Comparison of ENCODE assay signal across 8 cellular contexts in genomic region chr1:203287109-203287893, GRCh38. TPM values are rescaled to one million over a fixed set of nuclear protein-coding genes. Genes with fewer than 3 reads are reported as not detected.
DNase-seq lines count a peak whose midpoint lies in the region; ATAC-seq and TF ChIP-seq lines count a peak whose summit lies in the region.

No MANE protein-coding gene starts in this region.

- H3K36me3 ChIP-seq in esophagus squamous epithelium (no peaks in the 10 kb centered on the region), aorta (ENCODE audit: control insufficient read depth in 1 of 2, insufficient read depth in 2 of 2, low read length in 1 of 2) (no peaks in the 10 kb centered on the region)

- H3K27me3 ChIP-seq in esophagus squamous epithelium (no peaks in the 10 kb centered on the region), aorta (ENCODE audit: control insufficient read depth in 1 of 2, insufficient read depth in 2 of 2, low read length in 1 of 2) (no peaks in the 10 kb centered on the region)

- 42 to 44% methylated on average over 7 to 9 of the region's 9 CpGs for WGBS in esophagus squamous epithelium, 2 donors
- WGBS in aorta, 2 donors = 63 to 68% methylated on average over 9 of the region's 9 CpGs

- peaks cover 63% of the 10 kb centered on the region for H3K4me1 Mint-ChIP-seq in activated CD4-positive, alpha-beta memory T cell treated with anti-CD3 and anti-CD28 coated beads for 36 hours (ENCODE audit: low read depth)

- H3K27ac Mint-ChIP-seq in activated CD4-positive, alpha-beta memory T cell treated with anti-CD3 and anti-CD28 coated beads for 36 hours = peak overlapping the region; percentile 100

- TF ChIP-seq POLR2A in esophagus squamous epithelium (IDR thresholded peaks at IDR 0.05) = peak in 1 of 4 donors; percentile 61

- no peaks in the 10 kb centered on the region for H3K9me3 Mint-ChIP-seq in activated CD4-positive, alpha-beta memory T cell treated with anti-CD3 and anti-CD28 coated beads for 36 hours

- peak overlapping the region; percentile 82 for H3K4me3 Mint-ChIP-seq in activated CD4-positive, alpha-beta memory T cell treated with anti-CD3 and anti-CD28 coated beads for 36 hours

- H3K36me3 Mint-ChIP-seq in activated CD4-positive, alpha-beta memory T cell treated with anti-CD3 and anti-CD28 coated beads for 36 hours = no peaks in the 10 kb centered on the region

- intact Hi-C loops in activated CD4-positive, alpha-beta memory T cell treated with anti-CD3 and anti-CD28 coated beads for 36 hours (cut with micrococcal nuclease) = loop anchor here (1.0 to 10.0 kb wide), 4 partner anchors 14 to 1128 kb away; partner anchors contain the start of genes ATP2B4, LAX1 and PPP1R15B
- intact Hi-C loops in esophagus squamous epithelium (cut with DNase I) = no loop called here
- intact Hi-C loops in aorta (cut with DNase I) = no loop called here

- POLR2A ChIA-PET in activated CD4-positive, alpha-beta memory T cell treated with anti-CD3 and anti-CD28 coated beads for 36 hours (lab: Charles Lee) = interaction anchor here (0.6 to 8.1 kb wide), 7 partner anchors 9 to 38 kb away, joined by 3 to 204 read pairs (median 47); partner anchors contain the start of gene BTG2

- ATAC-seq in GM18508 (IDR thresholded peaks at IDR 0.05; ENCODE audit: insufficient read depth, unreplicated experiment) (peak; percentile 30), HG02610 (IDR thresholded peaks at IDR 0.05; ENCODE audit: unreplicated experiment) (peak; percentile 41), aorta (ENCODE audit: low FRiP score) (peak; percentile 44)

- peak; percentile 60 for DNase-seq in NCI-H146 treated with DMSO at 0.1 percent for 48 hours (lab: John Stamatoyannopoulos, UW; ENCODE audit: unreplicated experiment)
- peak; percentile 91 for DNase-seq in activated CD4-positive, alpha-beta memory T cell treated with anti-CD3 and anti-CD28 coated beads for 36 hours
- peak; percentile 80 for DNase-seq in esophagus squamous epithelium (lab: John Stamatoyannopoulos, UW)
- DNase-seq in pons (ENCODE audit: low spot score) = peak; percentile 88
- DNase-seq in aorta = peak; percentile 82 to 86
- no peak for DNase-seq in 8988T

- H3K27me3 Mint-ChIP-seq in activated CD4-positive, alpha-beta memory T cell treated with anti-CD3 and anti-CD28 coated beads for 36 hours = peaks cover 2% of the 10 kb centered on the region

- H3K27ac ChIP-seq in esophagus squamous epithelium (peak overlapping the region; percentile 84 to 93 (median 91)), aorta (ENCODE audit: low read depth in 1 of 2, low read length in 2 of 2) (peak overlapping the region in 1 of 2 donors; percentile 10)

- H3K4me3 ChIP-seq in esophagus squamous epithelium (peak overlapping the region in 1 of 4 donors; percentile 18), aorta (ENCODE audit: low read length in 2 of 2) (no peak overlapping the region)

- no peaks in the 10 kb centered on the region for H3K9me3 ChIP-seq in esophagus squamous epithelium
- H3K9me3 ChIP-seq in aorta (ENCODE audit: control insufficient read depth, low read length) = no peaks in the 10 kb centered on the region

- peaks cover 48 to 78% (median 59%) of the 10 kb centered on the region in 3 donors for H3K4me1 ChIP-seq in esophagus squamous epithelium
- no peaks in the 10 kb centered on the region for H3K4me1 ChIP-seq in aorta (ENCODE audit: control insufficient read depth in 1 of 2, insufficient read depth in 2 of 2, low read length in 2 of 2)

- TF ChIP-seq CTCF in esophagus squamous epithelium (IDR thresholded peaks at IDR 0.05) = peak in 1 of 6 experiments; percentile 15

- CTCF ChIA-PET in activated CD4-positive, alpha-beta memory T cell treated with anti-CD3 and anti-CD28 coated beads for 36 hours (lab: Charles Lee) = interaction anchor here (0.5 to 21.6 kb wide), 7 partner anchors 14 to 52 kb away, joined by 3 to 356 read pairs (median 44); partner anchors contain the start of gene BTG2

RNA-seq across cellular contexts. Expression of gene BTG2, which starts 18.0 kb away (rescaled TPM):
- total RNA-seq in activated CD4-positive, alpha-beta memory T cell treated with anti-CD3 and anti-CD28 coated beads for 36 hours = 100 to 1,000 TPM; 150 TPM
- total RNA-seq in esophagus squamous epithelium (10 to 100 TPM; 29.7 to 46.2 (median 41.3) TPM), aorta (100 to 1,000 TPM in 1 of 2 donors, 10 to 100 TPM in 1; 51.6 to 302 TPM)
- polyA plus RNA-seq in aorta = 100 to 1,000 TPM in 1 of 2 donors, 10 to 100 TPM in 1; 36.2 to 117 TPM

RNA-seq across cellular contexts. Expression of gene CHIT1, which starts 57.8 kb away (rescaled TPM):
- total RNA-seq in activated CD4-positive, alpha-beta memory T cell treated with anti-CD3 and anti-CD28 coated beads for 36 hours = under 1 TPM; 0.19 to 0.53 TPM
- under 1 TPM in 1 of 4 donors, not detected in 3; 1.00 TPM for total RNA-seq in esophagus squamous epithelium
- total RNA-seq in aorta = 1 to 10 TPM; 1.3 to 2.2 TPM
- polyA plus RNA-seq in aorta = 10 to 100 TPM in 1 of 2 donors, under 1 TPM in 1; 0.56 to 16.4 TPM
